1 cellular context compared by ENCODE assay signal in the genomic region with DNA sequence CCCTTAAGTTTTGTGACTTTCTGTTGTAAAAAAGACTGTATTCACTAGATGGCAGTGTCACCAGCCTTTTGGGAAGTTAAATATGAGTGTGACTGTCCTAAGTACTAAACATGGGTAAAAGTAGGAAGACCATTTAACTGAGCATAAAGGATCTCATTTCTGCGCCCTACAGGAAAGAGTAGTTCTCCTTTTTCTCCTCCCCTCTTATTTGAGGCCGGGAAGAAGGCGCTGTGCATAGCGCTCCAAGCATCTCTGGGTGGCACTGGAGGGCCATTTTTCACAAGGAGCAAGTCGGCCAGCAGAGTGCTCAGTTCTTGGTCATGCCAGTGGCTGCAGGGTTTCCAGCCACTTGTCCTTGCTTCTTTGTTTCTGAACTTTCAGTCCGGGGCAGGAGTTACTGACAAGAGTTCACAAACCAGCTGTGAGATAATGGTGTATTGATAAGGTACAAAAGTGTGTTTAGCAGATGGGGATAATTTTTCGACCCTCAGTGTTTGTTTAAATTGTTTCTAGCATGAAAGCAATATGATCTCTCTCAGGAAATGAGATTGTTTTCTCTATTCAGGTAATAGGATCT.
TF ChIP-seq lines count a peak whose summit lies in the region.

No MANE protein-coding gene starts in this region.

TF ChIP-seq in HepG2, 621 proteins besides CTCF, POLR2A, EP300 and RAD21 (continued from another document and continues in another):
- TF ChIP-seq, protein P1, sequence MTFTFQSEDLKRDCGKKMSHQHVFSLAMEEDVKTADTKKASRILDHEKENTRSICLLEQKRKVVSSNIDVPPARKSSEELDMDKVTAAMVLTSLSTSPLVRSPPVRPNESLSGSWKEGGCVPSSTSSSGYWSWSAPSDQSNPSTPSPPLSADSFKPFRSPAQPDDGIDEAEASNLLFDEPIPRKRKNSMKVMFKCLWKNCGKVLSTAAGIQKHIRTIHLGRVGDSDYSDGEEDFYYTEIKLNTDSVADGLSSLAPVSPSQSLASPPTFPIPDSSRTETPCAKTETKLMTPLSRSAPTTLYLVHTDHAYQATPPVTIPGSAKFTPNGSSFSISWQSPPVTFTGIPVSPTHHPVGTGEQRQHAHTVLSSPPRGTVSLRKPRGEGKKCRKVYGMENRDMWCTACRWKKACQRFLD (CRISPR knock-in tag; IDR thresholded peaks at IDR 0.05; ENCODE audit: borderline replicate concordance) = 0 out of 2 replicates have a peak, but pooled peaks have one; percentile 43
- peak; percentile 70 for TF ChIP-seq RARA (CRISPR knock-in tag; IDR thresholded peaks at IDR 0.05)
- TF ChIP-seq, protein P2, sequence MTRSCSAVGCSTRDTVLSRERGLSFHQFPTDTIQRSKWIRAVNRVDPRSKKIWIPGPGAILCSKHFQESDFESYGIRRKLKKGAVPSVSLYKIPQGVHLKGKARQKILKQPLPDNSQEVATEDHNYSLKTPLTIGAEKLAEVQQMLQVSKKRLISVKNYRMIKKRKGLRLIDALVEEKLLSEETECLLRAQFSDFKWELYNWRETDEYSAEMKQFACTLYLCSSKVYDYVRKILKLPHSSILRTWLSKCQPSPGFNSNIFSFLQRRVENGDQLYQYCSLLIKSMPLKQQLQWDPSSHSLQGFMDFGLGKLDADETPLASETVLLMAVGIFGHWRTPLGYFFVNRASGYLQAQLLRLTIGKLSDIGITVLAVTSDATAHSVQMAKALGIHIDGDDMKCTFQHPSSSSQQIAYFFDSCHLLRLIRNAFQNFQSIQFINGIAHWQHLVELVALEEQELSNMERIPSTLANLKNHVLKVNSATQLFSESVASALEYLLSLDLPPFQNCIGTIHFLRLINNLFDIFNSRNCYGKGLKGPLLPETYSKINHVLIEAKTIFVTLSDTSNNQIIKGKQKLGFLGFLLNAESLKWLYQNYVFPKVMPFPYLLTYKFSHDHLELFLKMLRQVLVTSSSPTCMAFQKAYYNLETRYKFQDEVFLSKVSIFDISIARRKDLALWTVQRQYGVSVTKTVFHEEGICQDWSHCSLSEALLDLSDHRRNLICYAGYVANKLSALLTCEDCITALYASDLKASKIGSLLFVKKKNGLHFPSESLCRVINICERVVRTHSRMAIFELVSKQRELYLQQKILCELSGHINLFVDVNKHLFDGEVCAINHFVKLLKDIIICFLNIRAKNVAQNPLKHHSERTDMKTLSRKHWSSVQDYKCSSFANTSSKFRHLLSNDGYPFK (CRISPR knock-in tag; IDR thresholded peaks at IDR 0.05; ENCODE audit: borderline replicate concordance) = peak; percentile 41; the same call in 1 of the 2 replicates
- TF ChIP-seq ZNF432 (CRISPR knock-in tag; IDR thresholded peaks at IDR 0.05; ENCODE audit: borderline replicate concordance) = no peak
- TF ChIP-seq ZC3H13 (CRISPR knock-in tag; IDR thresholded peaks at IDR 0.05) = no peak
- TF ChIP-seq, protein P3, sequence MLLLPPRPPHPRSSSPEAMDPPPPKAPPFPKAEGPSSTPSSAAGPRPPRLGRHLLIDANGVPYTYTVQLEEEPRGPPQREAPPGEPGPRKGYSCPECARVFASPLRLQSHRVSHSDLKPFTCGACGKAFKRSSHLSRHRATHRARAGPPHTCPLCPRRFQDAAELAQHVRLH (CRISPR knock-in tag; IDR thresholded peaks at IDR 0.05; ENCODE audit: borderline replicate concordance, low read depth) = 0 out of 2 replicates have a peak, but pooled peaks have one; percentile 60
- TF ChIP-seq SALL1 (CRISPR knock-in tag; IDR thresholded peaks at IDR 0.05) = peak; percentile 89
- peak; percentile 56; the same call in 1 of the 2 replicates for TF ChIP-seq THAP11 (CRISPR knock-in tag; IDR thresholded peaks at IDR 0.05)
- TF ChIP-seq ZNF335 (CRISPR knock-in tag; IDR thresholded peaks at IDR 0.05) = no peak
- TF ChIP-seq CBX5 (CRISPR knock-in tag; IDR thresholded peaks at IDR 0.05; ENCODE audit: borderline replicate concordance) = peak; percentile 88
- peak; percentile 67 for TF ChIP-seq NCOA2 (CRISPR knock-in tag; IDR thresholded peaks at IDR 0.05)
- TF ChIP-seq SETDB1 (CRISPR knock-in tag; IDR thresholded peaks at IDR 0.05; ENCODE audit: borderline replicate concordance) = no peak
- no peak for TF ChIP-seq RFXANK (CRISPR knock-in tag; IDR thresholded peaks at IDR 0.05)
- 0 out of 2 replicates have a peak, but pooled peaks have one; percentile 44 for TF ChIP-seq HOXA5 (CRISPR knock-in tag; IDR thresholded peaks at IDR 0.05)
- TF ChIP-seq, protein P4, sequence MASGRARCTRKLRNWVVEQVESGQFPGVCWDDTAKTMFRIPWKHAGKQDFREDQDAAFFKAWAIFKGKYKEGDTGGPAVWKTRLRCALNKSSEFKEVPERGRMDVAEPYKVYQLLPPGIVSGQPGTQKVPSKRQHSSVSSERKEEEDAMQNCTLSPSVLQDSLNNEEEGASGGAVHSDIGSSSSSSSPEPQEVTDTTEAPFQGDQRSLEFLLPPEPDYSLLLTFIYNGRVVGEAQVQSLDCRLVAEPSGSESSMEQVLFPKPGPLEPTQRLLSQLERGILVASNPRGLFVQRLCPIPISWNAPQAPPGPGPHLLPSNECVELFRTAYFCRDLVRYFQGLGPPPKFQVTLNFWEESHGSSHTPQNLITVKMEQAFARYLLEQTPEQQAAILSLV (CRISPR knock-in tag; IDR thresholded peaks at IDR 0.05; ENCODE audit: borderline replicate concordance) = no peak
- no peak for TF ChIP-seq ZNF296 (CRISPR knock-in tag; conservative IDR thresholded peaks at IDR 0.05)
- no peak for TF ChIP-seq ZNF678 (CRISPR knock-in tag; IDR thresholded peaks at IDR 0.05)
- TF ChIP-seq, protein P5, sequence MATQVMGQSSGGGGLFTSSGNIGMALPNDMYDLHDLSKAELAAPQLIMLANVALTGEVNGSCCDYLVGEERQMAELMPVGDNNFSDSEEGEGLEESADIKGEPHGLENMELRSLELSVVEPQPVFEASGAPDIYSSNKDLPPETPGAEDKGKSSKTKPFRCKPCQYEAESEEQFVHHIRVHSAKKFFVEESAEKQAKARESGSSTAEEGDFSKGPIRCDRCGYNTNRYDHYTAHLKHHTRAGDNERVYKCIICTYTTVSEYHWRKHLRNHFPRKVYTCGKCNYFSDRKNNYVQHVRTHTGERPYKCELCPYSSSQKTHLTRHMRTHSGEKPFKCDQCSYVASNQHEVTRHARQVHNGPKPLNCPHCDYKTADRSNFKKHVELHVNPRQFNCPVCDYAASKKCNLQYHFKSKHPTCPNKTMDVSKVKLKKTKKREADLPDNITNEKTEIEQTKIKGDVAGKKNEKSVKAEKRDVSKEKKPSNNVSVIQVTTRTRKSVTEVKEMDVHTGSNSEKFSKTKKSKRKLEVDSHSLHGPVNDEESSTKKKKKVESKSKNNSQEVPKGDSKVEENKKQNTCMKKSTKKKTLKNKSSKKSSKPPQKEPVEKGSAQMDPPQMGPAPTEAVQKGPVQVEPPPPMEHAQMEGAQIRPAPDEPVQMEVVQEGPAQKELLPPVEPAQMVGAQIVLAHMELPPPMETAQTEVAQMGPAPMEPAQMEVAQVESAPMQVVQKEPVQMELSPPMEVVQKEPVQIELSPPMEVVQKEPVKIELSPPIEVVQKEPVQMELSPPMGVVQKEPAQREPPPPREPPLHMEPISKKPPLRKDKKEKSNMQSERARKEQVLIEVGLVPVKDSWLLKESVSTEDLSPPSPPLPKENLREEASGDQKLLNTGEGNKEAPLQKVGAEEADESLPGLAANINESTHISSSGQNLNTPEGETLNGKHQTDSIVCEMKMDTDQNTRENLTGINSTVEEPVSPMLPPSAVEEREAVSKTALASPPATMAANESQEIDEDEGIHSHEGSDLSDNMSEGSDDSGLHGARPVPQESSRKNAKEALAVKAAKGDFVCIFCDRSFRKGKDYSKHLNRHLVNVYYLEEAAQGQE (IDR thresholded peaks at IDR 0.05; ENCODE audit: borderline replicate concordance in 1 of 2, low read depth in 1 of 2, low read length in 2 of 2) = no peak
- peak; percentile 80; the same call in 1 of the 2 replicates for TF ChIP-seq TOE1 (CRISPR knock-in tag; IDR thresholded peaks at IDR 0.05)
- TF ChIP-seq ZNF124 (CRISPR knock-in tag; IDR thresholded peaks at IDR 0.05) = peak; percentile 79
- TF ChIP-seq HOXA3 (CRISPR knock-in tag; IDR thresholded peaks at IDR 0.05) = peak; percentile 73; the same call in 1 of the 2 replicates
- peak; percentile 25 for TF ChIP-seq SKI (IDR thresholded peaks at IDR 0.05; ENCODE audit: partially characterized antibody)
- TF ChIP-seq, protein P6, sequence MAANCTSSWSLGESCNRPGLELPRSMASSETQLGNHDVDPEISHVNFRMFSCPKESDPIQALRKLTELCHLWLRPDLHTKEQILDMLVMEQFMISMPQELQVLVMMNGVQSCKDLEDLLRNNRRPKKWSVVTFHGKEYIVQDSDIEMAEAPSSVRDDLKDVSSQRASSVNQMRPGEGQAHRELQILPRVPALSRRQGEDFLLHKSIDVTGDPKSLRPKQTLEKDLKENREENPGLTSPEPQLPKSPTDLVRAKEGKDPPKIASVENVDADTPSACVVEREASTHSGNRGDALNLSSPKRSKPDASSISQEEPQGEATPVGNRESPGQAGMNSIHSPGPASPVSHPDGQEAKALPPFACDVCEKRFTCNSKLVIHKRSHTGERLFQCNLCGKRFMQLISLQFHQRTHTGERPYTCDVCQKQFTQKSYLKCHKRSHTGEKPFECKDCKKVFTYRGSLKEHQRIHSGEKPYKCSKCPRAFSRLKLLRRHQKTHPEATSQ (CRISPR knock-in tag; IDR thresholded peaks at IDR 0.05; ENCODE audit: borderline replicate concordance) = peak; percentile 58; the same call in 1 of the 2 replicates
- 0 out of 2 replicates have a peak, but pooled peaks have one; percentile 20 for TF ChIP-seq FOXK1 (CRISPR knock-in tag; IDR thresholded peaks at IDR 0.05; ENCODE audit: borderline replicate concordance, low read depth)
- TF ChIP-seq LCORL (IDR thresholded peaks at IDR 0.05) = no peak
- peak; percentile 70 for TF ChIP-seq LCORL (CRISPR knock-in tag; IDR thresholded peaks at IDR 0.05)
- peak; percentile 68; the same call in 1 of the 2 replicates for TF ChIP-seq ZBTB38 (CRISPR knock-in tag; IDR thresholded peaks at IDR 0.05)
- TF ChIP-seq, protein P7, sequence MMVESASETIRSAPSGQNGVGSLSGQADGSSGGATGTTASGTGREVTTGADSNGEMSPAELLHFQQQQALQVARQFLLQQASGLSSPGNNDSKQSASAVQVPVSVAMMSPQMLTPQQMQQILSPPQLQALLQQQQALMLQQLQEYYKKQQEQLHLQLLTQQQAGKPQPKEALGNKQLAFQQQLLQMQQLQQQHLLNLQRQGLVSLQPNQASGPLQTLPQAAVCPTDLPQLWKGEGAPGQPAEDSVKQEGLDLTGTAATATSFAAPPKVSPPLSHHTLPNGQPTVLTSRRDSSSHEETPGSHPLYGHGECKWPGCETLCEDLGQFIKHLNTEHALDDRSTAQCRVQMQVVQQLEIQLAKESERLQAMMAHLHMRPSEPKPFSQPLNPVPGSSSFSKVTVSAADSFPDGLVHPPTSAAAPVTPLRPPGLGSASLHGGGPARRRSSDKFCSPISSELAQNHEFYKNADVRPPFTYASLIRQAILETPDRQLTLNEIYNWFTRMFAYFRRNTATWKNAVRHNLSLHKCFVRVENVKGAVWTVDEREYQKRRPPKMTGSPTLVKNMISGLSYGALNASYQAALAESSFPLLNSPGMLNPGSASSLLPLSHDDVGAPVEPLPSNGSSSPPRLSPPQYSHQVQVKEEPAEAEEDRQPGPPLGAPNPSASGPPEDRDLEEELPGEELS (CRISPR knock-in tag; IDR thresholded peaks at IDR 0.05) = peak; percentile 65; the same call in 1 of the 2 replicates
- TF ChIP-seq, protein P8, sequence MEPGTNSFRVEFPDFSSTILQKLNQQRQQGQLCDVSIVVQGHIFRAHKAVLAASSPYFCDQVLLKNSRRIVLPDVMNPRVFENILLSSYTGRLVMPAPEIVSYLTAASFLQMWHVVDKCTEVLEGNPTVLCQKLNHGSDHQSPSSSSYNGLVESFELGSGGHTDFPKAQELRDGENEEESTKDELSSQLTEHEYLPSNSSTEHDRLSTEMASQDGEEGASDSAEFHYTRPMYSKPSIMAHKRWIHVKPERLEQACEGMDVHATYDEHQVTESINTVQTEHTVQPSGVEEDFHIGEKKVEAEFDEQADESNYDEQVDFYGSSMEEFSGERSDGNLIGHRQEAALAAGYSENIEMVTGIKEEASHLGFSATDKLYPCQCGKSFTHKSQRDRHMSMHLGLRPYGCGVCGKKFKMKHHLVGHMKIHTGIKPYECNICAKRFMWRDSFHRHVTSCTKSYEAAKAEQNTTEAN (CRISPR knock-in tag; conservative IDR thresholded peaks at IDR 0.05) = peak; percentile 68; the same call in 1 of the 2 replicates
- TF ChIP-seq ZNF550 (CRISPR knock-in tag; IDR thresholded peaks at IDR 0.05; ENCODE audit: borderline replicate concordance) = no peak
- TF ChIP-seq, protein P9, sequence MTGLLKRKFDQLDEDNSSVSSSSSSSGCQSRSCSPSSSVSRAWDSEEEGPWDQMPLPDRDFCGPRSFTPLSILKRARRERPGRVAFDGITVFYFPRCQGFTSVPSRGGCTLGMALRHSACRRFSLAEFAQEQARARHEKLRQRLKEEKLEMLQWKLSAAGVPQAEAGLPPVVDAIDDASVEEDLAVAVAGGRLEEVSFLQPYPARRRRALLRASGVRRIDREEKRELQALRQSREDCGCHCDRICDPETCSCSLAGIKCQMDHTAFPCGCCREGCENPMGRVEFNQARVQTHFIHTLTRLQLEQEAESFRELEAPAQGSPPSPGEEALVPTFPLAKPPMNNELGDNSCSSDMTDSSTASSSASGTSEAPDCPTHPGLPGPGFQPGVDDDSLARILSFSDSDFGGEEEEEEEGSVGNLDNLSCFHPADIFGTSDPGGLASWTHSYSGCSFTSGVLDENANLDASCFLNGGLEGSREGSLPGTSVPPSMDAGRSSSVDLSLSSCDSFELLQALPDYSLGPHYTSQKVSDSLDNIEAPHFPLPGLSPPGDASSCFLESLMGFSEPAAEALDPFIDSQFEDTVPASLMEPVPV (CRISPR knock-in tag; IDR thresholded peaks at IDR 0.05) = 0 out of 2 replicates have a peak, but pooled peaks have one; percentile 26
- TF ChIP-seq SMAD3 (CRISPR knock-in tag; IDR thresholded peaks at IDR 0.05) = peak; percentile 81; the same call in 1 of the 2 replicates
- peak; percentile 30; the same call in 1 of the 2 replicates for TF ChIP-seq SNAPC2 (CRISPR knock-in tag; IDR thresholded peaks at IDR 0.05)
- TF ChIP-seq, protein P10, sequence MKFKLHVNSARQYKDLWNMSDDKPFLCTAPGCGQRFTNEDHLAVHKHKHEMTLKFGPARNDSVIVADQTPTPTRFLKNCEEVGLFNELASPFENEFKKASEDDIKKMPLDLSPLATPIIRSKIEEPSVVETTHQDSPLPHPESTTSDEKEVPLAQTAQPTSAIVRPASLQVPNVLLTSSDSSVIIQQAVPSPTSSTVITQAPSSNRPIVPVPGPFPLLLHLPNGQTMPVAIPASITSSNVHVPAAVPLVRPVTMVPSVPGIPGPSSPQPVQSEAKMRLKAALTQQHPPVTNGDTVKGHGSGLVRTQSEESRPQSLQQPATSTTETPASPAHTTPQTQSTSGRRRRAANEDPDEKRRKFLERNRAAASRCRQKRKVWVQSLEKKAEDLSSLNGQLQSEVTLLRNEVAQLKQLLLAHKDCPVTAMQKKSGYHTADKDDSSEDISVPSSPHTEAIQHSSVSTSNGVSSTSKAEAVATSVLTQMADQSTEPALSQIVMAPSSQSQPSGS (CRISPR knock-in tag; IDR thresholded peaks at IDR 0.05) = peak; percentile 35; the same call in 1 of the 2 replicates
- TF ChIP-seq HDAC2 (CRISPR knock-in tag; IDR thresholded peaks at IDR 0.05) = peak; percentile 76; the same call in 1 of the 2 replicates
- no peak for TF ChIP-seq NFYB (CRISPR knock-in tag; IDR thresholded peaks at IDR 0.05)
- TF ChIP-seq KAT8 (CRISPR knock-in tag; IDR thresholded peaks at IDR 0.05) = peak; percentile 56; the same call in 1 of the 2 replicates
- TF ChIP-seq ZNF263 (CRISPR knock-in tag; IDR thresholded peaks at IDR 0.05) = peak; percentile 49; the same call in 1 of the 2 replicates
- TF ChIP-seq XRCC5 (optimal IDR thresholded peaks at IDR 0.05; ENCODE audit: low read length) = peak; percentile 54
- TF ChIP-seq ZFP90 (CRISPR knock-in tag; IDR thresholded peaks at IDR 0.05; ENCODE audit: borderline replicate concordance) = 0 out of 2 replicates have a peak, but pooled peaks have one; percentile 29
